In genomic region chr2:24026233-24026632, GRCh38 we compare ENCODE assay signal across 15 cellular contexts. TPM values are rescaled to one million over a fixed set of nuclear protein-coding genes. Genes with fewer than 3 reads are reported as not detected.
"Had no signal": no experiment of that assay in that cellular context is flagged by ENCODE, and none has a peak within 500 bp of the region (broad histone marks: within the 10 kb centered on the region; RNA-seq: fewer than 3 reads in every experiment).

No MANE protein-coding gene starts in this region.

- DNase-seq: activated CD4-positive, alpha-beta memory T cell treated with anti-CD3 and anti-CD28 coated beads, Interleukin-2, amount 10 ng/mL, durations not matched to agents 7 days and 5 days; activated CD4-positive, alpha-beta T cell treated with anti-CD3 and anti-CD28 coated beads for 4 hours; activated gamma-delta T cell treated with Interleukin-2 at 50 U/mL for 16 hours; activated naive CD8-positive, alpha-beta T cell treated with anti-CD3 and anti-CD28 coated beads for 36 hours; cerebellar nuclear complex; effector CD8-positive, alpha-beta T cell; foreskin keratinocyte; pancreas; retina; thyroid gland; uterus had no signal

- H3K27me3 ChIP-seq: breast epithelium, foreskin keratinocyte, pancreas, thyroid gland, uterus had no signal

- ATAC-seq: foreskin keratinocyte; left lobe of liver; pancreas; stimulated activated effector memory CD8-positive, alpha-beta T cell treated with anti-CD3 and anti-CD28 coated beads, Interleukin-12 subunit alpha, Interleukin-12 subunit beta, amount 100 ng/mL, for 72 hours had no signal

- H3K4me3 Mint-ChIP-seq: activated CD4-positive, alpha-beta memory T cell treated with anti-CD3 and anti-CD28 coated beads, Interleukin-2, amount 10 ng/mL, durations not matched to agents 7 days and 5 days; activated naive CD8-positive, alpha-beta T cell treated with anti-CD3 and anti-CD28 coated beads for 36 hours; stimulated activated effector memory CD8-positive, alpha-beta T cell treated with anti-CD3 and anti-CD28 coated beads, Interleukin-12 subunit alpha, Interleukin-12 subunit beta, amount 100 ng/mL, for 72 hours had no signal

- FAIRE-seq: keratinocyte, pancreas had no signal

- H3K9me3 Mint-ChIP-seq: activated CD4-positive, alpha-beta memory T cell treated with anti-CD3 and anti-CD28 coated beads, Interleukin-2, amount 10 ng/mL, durations not matched to agents 7 days and 5 days; activated naive CD8-positive, alpha-beta T cell treated with anti-CD3 and anti-CD28 coated beads for 36 hours; stimulated activated effector memory CD8-positive, alpha-beta T cell treated with anti-CD3 and anti-CD28 coated beads, Interleukin-12 subunit alpha, Interleukin-12 subunit beta, amount 100 ng/mL, for 72 hours had no signal

- H3K27me3 Mint-ChIP-seq: activated CD4-positive, alpha-beta memory T cell treated with anti-CD3 and anti-CD28 coated beads, Interleukin-2, amount 10 ng/mL, durations not matched to agents 7 days and 5 days; activated naive CD8-positive, alpha-beta T cell treated with anti-CD3 and anti-CD28 coated beads for 36 hours had no signal

- H3K4me1 ChIP-seq: breast epithelium, foreskin keratinocyte, pancreas, thyroid gland, uterus had no signal

- H3K27ac ChIP-seq: breast epithelium, foreskin keratinocyte, pancreas, thyroid gland, uterus had no signal

- H3K27ac Mint-ChIP-seq: activated CD4-positive, alpha-beta memory T cell treated with anti-CD3 and anti-CD28 coated beads, Interleukin-2, amount 10 ng/mL, durations not matched to agents 7 days and 5 days; activated naive CD8-positive, alpha-beta T cell treated with anti-CD3 and anti-CD28 coated beads for 36 hours; stimulated activated effector memory CD8-positive, alpha-beta T cell treated with anti-CD3 and anti-CD28 coated beads, Interleukin-12 subunit alpha, Interleukin-12 subunit beta, amount 100 ng/mL, for 72 hours had no signal

- H3K4me3 ChIP-seq: breast epithelium, pancreas, thyroid gland, uterus had no signal

- H3K9me3 ChIP-seq: breast epithelium, pancreas, thyroid gland, uterus had no signal

- H3K36me3 ChIP-seq: uterus had no signal

RNA-seq across cellular contexts. Expression of gene MFSD2B, which starts 16.3 kb away (rescaled TPM):
- total RNA-seq: breast epithelium, left lobe of liver, thyroid gland had no signal
